14 cellular contexts compared by ENCODE assay signal in genomic region chr18:31267823-31268481, GRCh38.
DNase-seq lines count a peak whose midpoint lies in the region; ATAC-seq, FAIRE-seq and TF ChIP-seq lines count a peak whose summit lies in the region.
"Had no signal": no experiment of that assay in that cellular context is flagged by ENCODE, and none has a peak within 500 bp of the region (broad histone marks: within the 10 kb centered on the region; RNA-seq: fewer than 3 reads in every experiment).

No MANE protein-coding gene starts in this region.

- H3K27ac Mint-ChIP-seq in nephron progenitor cell, result peak overlapping the region; percentile 87
- H3K27ac Mint-ChIP-seq: activated CD4-positive, alpha-beta T cell treated with anti-CD3 and anti-CD28 coated beads, Interleukin-2, amount 10 ng/mL, durations not matched to agents 7 days and 5 days; activated naive CD4-positive, alpha-beta T cell treated with anti-CD3 and anti-CD28 coated beads, Interleukin-2, amount 10 ng/mL, durations not matched to agents 7 days and 5 days had no signal

- H3K9me3 ChIP-seq in HAP-1, result no peaks in the 10 kb centered on the region

- no peak for TF ChIP-seq POLR2A in H54 (IDR thresholded peaks at IDR 0.05; ENCODE audit: low read depth, low read length)

- peaks cover 29% of the 10 kb centered on the region for H3K4me1 Mint-ChIP-seq in nephron progenitor cell
- H3K4me1 Mint-ChIP-seq: activated CD4-positive, alpha-beta T cell treated with anti-CD3 and anti-CD28 coated beads, Interleukin-2, amount 10 ng/mL, durations not matched to agents 7 days and 5 days; activated naive CD4-positive, alpha-beta T cell treated with anti-CD3 and anti-CD28 coated beads, Interleukin-2, amount 10 ng/mL, durations not matched to agents 7 days and 5 days had no signal

- 0 out of 2 replicates have a peak, but pooled peaks cover 3% of the 10 kb centered on the region for H3K4me1 ChIP-seq in HAP-1

- no peak overlapping the region for H3K4me3 Mint-ChIP-seq in nephron progenitor cell
- H3K4me3 Mint-ChIP-seq: activated CD4-positive, alpha-beta T cell treated with anti-CD3 and anti-CD28 coated beads, Interleukin-2, amount 10 ng/mL, durations not matched to agents 7 days and 5 days; activated naive CD4-positive, alpha-beta T cell treated with anti-CD3 and anti-CD28 coated beads, Interleukin-2, amount 10 ng/mL, durations not matched to agents 7 days and 5 days had no signal

- ATAC-seq in GM18873 (IDR thresholded peaks at IDR 0.05; ENCODE audit: low FRiP score, unreplicated experiment) (peak; percentile 79), GM21717 (IDR thresholded peaks at IDR 0.05; ENCODE audit: unreplicated experiment) (peak; percentile 67), HG03196 (IDR thresholded peaks at IDR 0.05; ENCODE audit: unreplicated experiment) (peak; percentile 78)

- H3K27me3 ChIP-seq in HAP-1 (ENCODE audit: low read depth), result no peaks in the 10 kb centered on the region
- H3K27me3 ChIP-seq: hepatocyte had no signal

- TF ChIP-seq CTCF in nephron progenitor cell (IDR thresholded peaks at IDR 0.05), result no peak

- H3K27me3 Mint-ChIP-seq in nephron progenitor cell (ENCODE audit: low read depth, poor library complexity), result no peaks in the 10 kb centered on the region
- H3K27me3 Mint-ChIP-seq: activated CD4-positive, alpha-beta T cell treated with anti-CD3 and anti-CD28 coated beads, Interleukin-2, amount 10 ng/mL, durations not matched to agents 7 days and 5 days; activated naive CD4-positive, alpha-beta T cell treated with anti-CD3 and anti-CD28 coated beads, Interleukin-2, amount 10 ng/mL, durations not matched to agents 7 days and 5 days had no signal

- in situ Hi-C loops in HAP-1 (cut with MboI; ENCODE audit: low sequenced_read_pairs), result no loop called here

- no peaks in the 10 kb centered on the region for H3K36me3 ChIP-seq in HAP-1 (replicated peaks)

- no peak for FAIRE-seq in H54 (lab: Jason Lieb, UNC)

- no peaks in the 10 kb centered on the region for H3K36me3 Mint-ChIP-seq in nephron progenitor cell (ENCODE audit: low read depth)
- H3K36me3 Mint-ChIP-seq: activated naive CD4-positive, alpha-beta T cell treated with anti-CD3 and anti-CD28 coated beads, Interleukin-2, amount 10 ng/mL, durations not matched to agents 7 days and 5 days had no signal

- DNase-seq in nephron progenitor cell (no peak), HAP-1 (ENCODE audit: low spot score in 2 of 2) (no peak), H54 (ENCODE audit: insufficient read length, low spot score) (no peak), NK-92 (lab: John Stamatoyannopoulos, UW; ENCODE audit: unreplicated experiment) (no peak)
- DNase-seq: activated CD4-positive, alpha-beta T cell treated with anti-CD3 and anti-CD28 coated beads, Interleukin-2, amount 10 ng/mL, durations not matched to agents 7 days and 5 days; activated naive CD4-positive, alpha-beta T cell treated with anti-CD3 and anti-CD28 coated beads, Interleukin-2, amount 10 ng/mL, durations not matched to agents 7 days and 5 days; COR-L47; effector CD4-positive, alpha-beta T cell; KG1 had no signal

- no peak overlapping the region for H3K4me3 ChIP-seq in HAP-1
- H3K4me3 ChIP-seq: hepatocyte, SK-N-MC had no signal

- no peaks in the 10 kb centered on the region for H3K9me3 Mint-ChIP-seq in nephron progenitor cell
- H3K9me3 Mint-ChIP-seq: activated CD4-positive, alpha-beta T cell treated with anti-CD3 and anti-CD28 coated beads, Interleukin-2, amount 10 ng/mL, durations not matched to agents 7 days and 5 days; activated naive CD4-positive, alpha-beta T cell treated with anti-CD3 and anti-CD28 coated beads, Interleukin-2, amount 10 ng/mL, durations not matched to agents 7 days and 5 days had no signal
